Comparison of ENCODE assay signal across 11 cellular contexts in the genomic region with DNA sequence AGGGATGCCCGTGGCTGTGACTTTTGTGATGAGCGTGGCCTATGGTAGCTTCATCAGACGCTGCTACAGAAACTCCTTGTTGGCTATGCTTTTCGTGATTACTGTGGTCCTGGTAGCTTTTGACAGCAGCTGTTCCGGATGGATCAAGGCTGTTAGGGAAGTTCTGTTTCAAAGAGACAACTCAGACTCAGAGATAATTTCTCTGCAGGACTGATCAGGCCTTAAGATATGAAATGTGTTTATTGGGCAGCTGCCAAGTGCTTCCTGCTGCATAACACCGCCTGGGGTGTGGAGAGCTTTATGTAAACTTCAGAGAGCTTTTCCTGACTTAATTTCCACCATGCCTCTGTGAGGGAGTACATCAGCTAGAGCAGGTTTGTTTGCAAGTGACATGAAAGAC.
DNase-seq lines count a peak whose midpoint lies in the region; ATAC-seq, FAIRE-seq and TF ChIP-seq lines count a peak whose summit lies in the region.
"Had no signal": no experiment of that assay in that cellular context is flagged by ENCODE, and none has a peak within 500 bp of the region (broad histone marks: within the 10 kb centered on the region; RNA-seq: fewer than 3 reads in every experiment).

No MANE protein-coding gene starts in this region.

- intact Hi-C loops in right cardiac atrium (cut with DNase I): no loop called here
- intact Hi-C loops in cardiac septum (cut with DNase I): no loop called here
- intact Hi-C loops in endothelial cell of umbilical vein (cut with micrococcal nuclease): no loop called here
- intact Hi-C loops in transverse colon (cut with DNase I; ENCODE audit: low total_unique reads): no loop called here

- no peaks in the 10 kb centered on the region for H3K9me3 ChIP-seq in right cardiac atrium (ENCODE audit: control insufficient read depth, low read length)
- no peaks in the 10 kb centered on the region for H3K9me3 ChIP-seq in endothelial cell of umbilical vein (replicated peaks; ENCODE audit: control insufficient read depth, insufficient read depth, low read length)
- H3K9me3 ChIP-seq in transverse colon: no peaks in the 10 kb centered on the region
- H3K9me3 ChIP-seq: left ventricle myocardium inferior, right atrium auricular region had no signal

- H3K4me1 ChIP-seq in right cardiac atrium (ENCODE audit: control insufficient read depth, insufficient read depth, low read length) (no peaks in the 10 kb centered on the region), endothelial cell of umbilical vein (ENCODE audit: control insufficient read depth, extremely low read depth, insufficient read depth, low read length) (peaks cover 3% of the 10 kb centered on the region), transverse colon (peaks cover 0 to 10% (median 7%) of the 10 kb centered on the region in 4 donors)

- no peak overlapping the region for H3K27ac Mint-ChIP-seq in nephron progenitor cell
- H3K27ac Mint-ChIP-seq: activated naive CD8-positive, alpha-beta T cell treated with anti-CD3 and anti-CD28 coated beads for 36 hours had no signal

- in situ Hi-C loops in transverse colon (cut with MboI; ENCODE audit: low pct_ligation_motif_present in 1 of 4, low pct_unique_long_range_greater_than_20kb in 1 of 4, low sequenced_read_pairs in 3 of 4): loop anchor here in 1 of 4 donors (25.0 kb wide), 1 partner anchor 1988 kb away; no protein-coding TSS in a partner anchor

- dilution Hi-C loops in endothelial cell of umbilical vein (cut with MboI; ENCODE audit: extremely low pct_ligation_motif_present, low sequenced_read_pairs): no loop called here

- WGBS in right cardiac atrium: 16% methylated on average over 6 of the region's 6 CpGs
- 8 to 14% methylated on average over 1 to 6 of the region's 6 CpGs for WGBS in transverse colon (ENCODE audit: low coverage in 1 of 2), 2 donors

- CTCF ChIA-PET in endothelial cell of umbilical vein (lab: Charles Lee): no interaction called here

- H3K4me3 ChIP-seq in right cardiac atrium (ENCODE audit: low read length) (no peak overlapping the region), endothelial cell of umbilical vein (replicated peaks in 1 of 3; ENCODE audit: insufficient read depth in 1 of 3, low read depth in 1 of 3, low read length in 3 of 3) (no peak overlapping the region), transverse colon (no peak overlapping the region)
- H3K4me3 ChIP-seq: left ventricle myocardium inferior, right atrium auricular region had no signal

- POLR2A ChIA-PET in endothelial cell of umbilical vein (lab: Charles Lee): no interaction called here

- H3K27ac ChIP-seq in right cardiac atrium (ENCODE audit: low read length) (no peak overlapping the region), endothelial cell of umbilical vein (ENCODE audit: insufficient read depth, low read depth, low read length) (no peak overlapping the region), transverse colon (no peak overlapping the region)
- H3K27ac ChIP-seq: left ventricle myocardium inferior, right atrium auricular region had no signal

- H3K9ac ChIP-seq in endothelial cell of umbilical vein (replicated peaks; ENCODE audit: extremely low read depth, insufficient read depth, low read length): no peak overlapping the region

- H3K36me3 ChIP-seq in endothelial cell of umbilical vein (ENCODE audit: control insufficient read depth in 2 of 2, extremely low read depth in 1 of 2, insufficient read depth in 2 of 2, low read length in 2 of 2): no peaks in the 10 kb centered on the region
- H3K36me3 ChIP-seq in transverse colon: no peaks in the 10 kb centered on the region
- H3K36me3 ChIP-seq: left ventricle myocardium inferior, right atrium auricular region had no signal

- no peaks in the 10 kb centered on the region for H4K20me1 ChIP-seq in endothelial cell of umbilical vein (replicated peaks; ENCODE audit: control insufficient read depth, extremely low read depth, insufficient read depth, low read length)

- H3K4me3 Mint-ChIP-seq in nephron progenitor cell: no peak overlapping the region
- H3K4me3 Mint-ChIP-seq: activated naive CD8-positive, alpha-beta T cell treated with anti-CD3 and anti-CD28 coated beads for 36 hours had no signal

- H3K4me1 Mint-ChIP-seq in nephron progenitor cell: peaks cover 8% of the 10 kb centered on the region

- H2AFZ ChIP-seq in endothelial cell of umbilical vein (ENCODE audit: low read depth, low read length): no peak overlapping the region

- no peaks in the 10 kb centered on the region for H3K9me1 ChIP-seq in endothelial cell of umbilical vein (replicated peaks; ENCODE audit: control insufficient read depth, extremely low read depth, insufficient read depth, low read length)

- no peaks in the 10 kb centered on the region for H3K79me2 ChIP-seq in endothelial cell of umbilical vein (ENCODE audit: control insufficient read depth, insufficient read depth, low read length)

- TF ChIP-seq EP300 in transverse colon (IDR thresholded peaks at IDR 0.05; ENCODE audit: low read depth): no peak

- ATAC-seq in right cardiac atrium (peak; percentile 39 to 61), HG03460 (IDR thresholded peaks at IDR 0.05; ENCODE audit: unreplicated experiment) (no peak), HG03442 (IDR thresholded peaks at IDR 0.05; ENCODE audit: unreplicated experiment) (no peak)

- H3K27me3 ChIP-seq in right cardiac atrium (ENCODE audit: control insufficient read depth, insufficient read depth) (no peaks in the 10 kb centered on the region), endothelial cell of umbilical vein (ENCODE audit: control insufficient read depth in 2 of 2, insufficient read depth in 2 of 2, low read length in 2 of 2) (no peaks in the 10 kb centered on the region), transverse colon (no peaks in the 10 kb centered on the region)
- H3K27me3 ChIP-seq: right atrium auricular region had no signal

- DNase-seq in right cardiac atrium (no peak), cardiac septum (ENCODE audit: low spot score) (no peak), NCI-H748 treated with DMSO at 0.1 percent for 48 hours (lab: John Stamatoyannopoulos, UW) (peak; percentile 4), endothelial cell of umbilical vein (ENCODE audit: low read depth, low spot score) (peak; percentile 65), transverse colon (peak; percentile 34), nephron progenitor cell (no peak)
- DNase-seq: activated naive CD8-positive, alpha-beta T cell treated with anti-CD3 and anti-CD28 coated beads for 36 hours; left ventricle myocardium inferior had no signal

- no peak for TF ChIP-seq CTCF in endothelial cell of umbilical vein (IDR thresholded peaks at IDR 0.05; ENCODE audit: extremely low read depth in 1 of 2, insufficient read depth in 1 of 2, low read depth in 1 of 2, low read length in 2 of 2)
- TF ChIP-seq CTCF in transverse colon (IDR thresholded peaks at IDR 0.05): no peak
- no peak for TF ChIP-seq CTCF in nephron progenitor cell (IDR thresholded peaks at IDR 0.05)

- no TSS peak for BruUV-seq in endothelial cell of umbilical vein (replicated peaks; lab: Mats Ljungman, UMichigan)

- peaks cover 12% of the 10 kb centered on the region for H3K27me3 Mint-ChIP-seq in nephron progenitor cell (ENCODE audit: low read depth, poor library complexity)
- H3K27me3 Mint-ChIP-seq: activated naive CD8-positive, alpha-beta T cell treated with anti-CD3 and anti-CD28 coated beads for 36 hours had no signal

- no peak for TF ChIP-seq POLR2A in endothelial cell of umbilical vein (IDR thresholded peaks at IDR 0.05; ENCODE audit: low read depth, low read length)
- TF ChIP-seq POLR2A in transverse colon (IDR thresholded peaks at IDR 0.05): no peak

- peak; percentile 63 for FAIRE-seq in endothelial cell of umbilical vein (lab: Jason Lieb, UNC)

- no peaks in the 10 kb centered on the region for H3K36me3 Mint-ChIP-seq in nephron progenitor cell (ENCODE audit: low read depth)
- H3K36me3 Mint-ChIP-seq: activated naive CD8-positive, alpha-beta T cell treated with anti-CD3 and anti-CD28 coated beads for 36 hours had no signal

- H3K4me2 ChIP-seq in endothelial cell of umbilical vein (ENCODE audit: insufficient read depth, low read length): no peak overlapping the region

- H3K9me3 Mint-ChIP-seq in nephron progenitor cell: no peaks in the 10 kb centered on the region
- H3K9me3 Mint-ChIP-seq: activated naive CD8-positive, alpha-beta T cell treated with anti-CD3 and anti-CD28 coated beads for 36 hours had no signal

TF ChIP-seq in endothelial cell of umbilical vein, 7 proteins besides CTCF, POLR2A, EP300 and RAD21:
- no peak for TF ChIP-seq JUN (IDR thresholded peaks at IDR 0.05; ENCODE audit: borderline replicate concordance, insufficient read depth, insufficient read length, low read depth)
- TF ChIP-seq FOS (IDR thresholded peaks at IDR 0.05; ENCODE audit: borderline replicate concordance, insufficient read depth, low read length): no peak
- no peak for TF ChIP-seq MYC (IDR thresholded peaks at IDR 0.05; ENCODE audit: low read depth, low read length)
- peak; percentile 93 for TF ChIP-seq GATA2 (IDR thresholded peaks at IDR 0.05; ENCODE audit: insufficient read depth, insufficient read length, low read depth, low read length)
- TF ChIP-seq POLR2AphosphoS5 (IDR thresholded peaks at IDR 0.05; ENCODE audit: insufficient read depth, low read depth, low read length): peak; percentile 28
- TF ChIP-seq, protein P1, sequence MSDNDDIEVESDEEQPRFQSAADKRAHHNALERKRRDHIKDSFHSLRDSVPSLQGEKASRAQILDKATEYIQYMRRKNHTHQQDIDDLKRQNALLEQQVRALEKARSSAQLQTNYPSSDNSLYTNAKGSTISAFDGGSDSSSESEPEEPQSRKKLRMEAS (IDR thresholded peaks at IDR 0.05; ENCODE audit: insufficient read depth, insufficient read length): no peak
- no peak for TF ChIP-seq EZH2 (IDR thresholded peaks at IDR 0.05; ENCODE audit: borderline replicate concordance, low read depth, low read length, severe bottlenecking)

Comparison
In these comparisons a context has a peak if more than half of its experiments do, and no peak if none do; other contexts are left out.
1. ATAC-seq: peak in right cardiac atrium (2 of 2); none in HG03460 (single experiment) and HG03442 (single experiment).
2. DNase-seq: peak in NCI-H748 treated with DMSO at 0.1 percent for 48 hours (single experiment), endothelial cell of umbilical vein (single experiment) and transverse colon (single experiment); none in right cardiac atrium (0 of 3), cardiac septum (single experiment) and nephron progenitor cell (single experiment).